ENCODE assay signal across 18 cellular contexts in the genomic region with DNA sequence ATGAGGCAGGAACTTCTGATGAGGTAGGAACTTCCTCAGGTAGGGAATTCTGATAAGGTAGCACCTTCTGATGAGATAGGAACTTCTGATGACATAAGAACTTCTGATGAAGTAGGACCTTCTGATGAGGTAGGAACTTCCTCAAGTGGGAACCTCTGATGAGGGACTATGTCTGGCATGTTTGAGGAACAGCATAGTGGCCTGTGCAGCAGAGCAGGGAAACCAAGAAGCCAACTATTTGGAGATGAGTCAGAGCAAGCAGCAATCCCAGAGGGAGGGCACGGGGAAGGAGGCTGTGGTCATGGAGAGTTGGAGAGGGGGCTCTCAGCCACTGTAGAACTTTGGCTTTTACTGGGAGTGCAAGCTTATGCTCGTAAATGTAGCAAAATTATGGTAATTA.
"Had no signal": no experiment of that assay in that cellular context is flagged by ENCODE, and none has a peak within 500 bp of the region (broad histone marks: within the 10 kb centered on the region; RNA-seq: fewer than 3 reads in every experiment).

No MANE protein-coding gene starts in this region.

- H3K4me1 ChIP-seq: breast epithelium, gastrocnemius medialis, prostate gland, thyroid gland had no signal

- H3K27ac ChIP-seq: breast epithelium, gastrocnemius medialis, ovary, prostate gland, thyroid gland had no signal

- H3K9me3 ChIP-seq: gastrocnemius medialis, ovary, prostate gland, thyroid gland had no signal

- H3K36me3 ChIP-seq: breast epithelium, ovary, prostate gland, thyroid gland had no signal

- DNase-seq: activated CD4-positive, alpha-beta T cell treated with anti-CD3 and anti-CD28 coated beads for 4 hours; activated CD4-positive, CD25-positive, alpha-beta regulatory T cell; activated naive CD8-positive, alpha-beta T cell treated with anti-CD3 and anti-CD28 coated beads, Interleukin-2, amount 10 ng/mL, durations not matched to agents 7 days and 5 days; amniotic stem cell; effector memory CD4-positive, alpha-beta T cell; gastrocnemius medialis; hippocampal formation; left ventricle myocardium superior; mammary epithelial cell; naive thymus-derived CD8-positive, alpha-beta T cell; ovary; stimulated activated CD4-positive, alpha-beta T cell treated with anti-CD3 and anti-CD28 coated beads, Interleukin-12 subunit alpha, Interleukin-12 subunit beta, amount 100 ng/mL, for 4 hours; stimulated activated CD4-positive, alpha-beta T cell treated with anti-CD3 and anti-CD28 coated beads, Interleukin-4, amount 100 ng/mL, for 4 hours; thyroid gland had no signal

- ATAC-seq: esophagus mucosa; gastrocnemius medialis; left ventricle myocardium superior; naive thymus-derived CD8-positive, alpha-beta T cell; stimulated activated naive CD8-positive, alpha-beta T cell treated with anti-CD3 and anti-CD28 coated beads, Interleukin-15, Interleukin-2, amounts not matched to agents 100 U/mL and 50 U/mL, for 24 hours had no signal

- H3K4me3 ChIP-seq: breast epithelium, gastrocnemius medialis, ovary, prostate gland, thyroid gland had no signal

- H3K27me3 ChIP-seq: breast epithelium, gastrocnemius medialis, ovary, thyroid gland had no signal
